Comparison of ENCODE assay signal across 12 cellular contexts in the genomic region with DNA sequence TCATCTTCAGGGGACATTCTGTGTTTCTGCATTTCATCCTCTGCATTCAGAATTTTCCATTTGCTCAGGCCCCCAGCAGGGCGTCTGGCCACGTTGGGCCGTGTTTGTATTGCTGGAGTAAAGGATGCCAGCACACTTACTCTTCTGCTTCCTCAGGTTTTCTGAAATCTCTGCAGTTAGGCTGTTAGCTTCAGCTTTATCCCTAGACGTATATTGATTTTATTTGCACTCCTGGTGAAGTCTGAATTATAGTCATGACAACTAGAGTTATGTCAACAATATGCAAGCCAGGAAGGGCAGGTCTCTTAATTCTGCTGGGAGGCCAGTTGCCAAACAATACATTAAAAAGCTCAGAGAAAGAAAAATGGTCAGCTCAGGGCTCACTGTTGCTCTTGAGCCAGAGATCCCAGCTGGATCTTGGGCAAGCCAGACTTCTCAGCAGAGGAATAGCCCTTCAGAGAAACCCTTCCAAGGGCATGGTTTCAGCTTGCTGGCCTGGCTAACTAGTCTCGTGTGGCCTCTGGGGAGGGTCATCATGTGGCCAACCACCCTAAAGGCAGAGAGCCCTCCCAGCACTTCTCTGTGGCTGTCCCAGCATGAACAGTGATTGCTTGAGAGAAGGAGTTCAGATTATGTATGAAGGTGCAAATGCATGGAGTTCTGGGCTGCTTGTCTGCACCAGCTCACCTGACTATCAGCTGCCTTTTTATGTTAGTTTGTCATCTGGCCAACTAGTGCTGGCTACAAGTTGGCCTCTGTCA.
A peak's percentile ranks its signal among the peaks of the same experiment; 100 is the strongest.
DNase-seq lines count a peak whose midpoint lies in the region; ATAC-seq and TF ChIP-seq lines count a peak whose summit lies in the region.
"Had no signal": no experiment of that assay in that cellular context is flagged by ENCODE, and none has a peak within 500 bp of the region (broad histone marks: within the 10 kb centered on the region; RNA-seq: fewer than 3 reads in every experiment).

No MANE protein-coding gene starts in this region.

- H3K27ac Mint-ChIP-seq in CD14-positive monocyte: no peak overlapping the region
- H3K27ac Mint-ChIP-seq: T-helper 1 cell treated with Interleukin-12 subunit alpha and Interleukin-12 subunit beta and Interleukin-4 antibody, amounts not matched to agents 30 μg/mL and 1 μg/mL, for 36 hours had no signal

- no peak for DNase-seq in Right ventricle myocardium inferior (ENCODE audit: missing footprints)
- no peak for DNase-seq in right atrium auricular region (ENCODE audit: low spot score)
- peak; percentile 43 for DNase-seq in activated CD8-positive, alpha-beta memory T cell treated with anti-CD3 and anti-CD28 coated beads, Interleukin-2, amount 50 U/mL, for 48 hours
- DNase-seq in hepatocyte (ENCODE audit: low spot score): peak; percentile 33
- DNase-seq in CD14-positive monocyte (ENCODE audit: low spot score): no peak
- no peak for DNase-seq in GF-D8 (lab: John Stamatoyannopoulos, UW)
- DNase-seq in glomerular visceral epithelial cell (ENCODE audit: extremely low spot score): no peak
- DNase-seq: activated naive CD8-positive, alpha-beta T cell treated with anti-CD3 and anti-CD28 coated beads for 36 hours; Caco-2; small intestine had no signal

- no peak overlapping the region for H2AFZ ChIP-seq in hepatocyte

- H3K9me2 ChIP-seq in hepatocyte (replicated peaks; ENCODE audit: insufficient read depth): no peaks in the 10 kb centered on the region

- H4K20me1 ChIP-seq in hepatocyte (ENCODE audit: insufficient read depth, poor library complexity, severe bottlenecking): no peaks in the 10 kb centered on the region

- H3K27me3 Mint-ChIP-seq in CD14-positive monocyte (ENCODE audit: low read depth in 3 of 3): peaks cover 0 to 4% (median 0%) of the 10 kb centered on the region in 3 donors
- H3K27me3 Mint-ChIP-seq: activated naive CD8-positive, alpha-beta T cell treated with anti-CD3 and anti-CD28 coated beads for 36 hours had no signal

- H3K9me3 Mint-ChIP-seq in CD14-positive monocyte: no peaks in the 10 kb centered on the region
- H3K9me3 Mint-ChIP-seq: activated naive CD8-positive, alpha-beta T cell treated with anti-CD3 and anti-CD28 coated beads for 36 hours; T-helper 1 cell treated with Interleukin-12 subunit alpha and Interleukin-12 subunit beta and Interleukin-4 antibody, amounts not matched to agents 30 μg/mL and 1 μg/mL, for 36 hours had no signal

- no peak overlapping the region for H3K4me2 ChIP-seq in hepatocyte

- intact Hi-C loops in Right ventricle myocardium inferior (cut with DNase I) (no loop called here), CD14-positive monocyte (cut with micrococcal nuclease) (no loop called here)

- TF ChIP-seq CTCF in right atrium auricular region (IDR thresholded peaks at IDR 0.05) (no peak), hepatocyte (IDR thresholded peaks at IDR 0.05; ENCODE audit: poor library complexity) (no peak), CD14-positive monocyte (IDR thresholded peaks at IDR 0.05) (no peak)

- H3K4me3 ChIP-seq in right atrium auricular region (no peak overlapping the region), hepatocyte (no peak overlapping the region)

- WGBS in hepatocyte (ENCODE audit: low lambda C conversion rate, missing lambda C conversion rate): 46% methylated on average over 5 of the region's 5 CpGs

- no peaks in the 10 kb centered on the region for H3K79me2 ChIP-seq in hepatocyte

- peaks cover 1 to 8% of the 10 kb centered on the region in 2 donors for H3K36me3 Mint-ChIP-seq in CD14-positive monocyte
- H3K36me3 Mint-ChIP-seq: activated naive CD8-positive, alpha-beta T cell treated with anti-CD3 and anti-CD28 coated beads for 36 hours had no signal

- no peaks in the 10 kb centered on the region for H3K4me1 Mint-ChIP-seq in CD14-positive monocyte

- no peaks in the 10 kb centered on the region for H3K27me3 ChIP-seq in right atrium auricular region
- H3K27me3 ChIP-seq in hepatocyte: no peaks in the 10 kb centered on the region

- H3K9me3 ChIP-seq in right atrium auricular region (no peaks in the 10 kb centered on the region), hepatocyte (ENCODE audit: low read depth) (no peaks in the 10 kb centered on the region)
- H3K9me3 ChIP-seq: Caco-2 had no signal

- H3K36me3 ChIP-seq in right atrium auricular region (no peaks in the 10 kb centered on the region), hepatocyte (replicated peaks; ENCODE audit: insufficient read depth, low read depth) (no peaks in the 10 kb centered on the region)

- H3K4me1 ChIP-seq in right atrium auricular region (peaks cover 0 to 19% of the 10 kb centered on the region in 2 donors), hepatocyte (ENCODE audit: insufficient read depth) (no peaks in the 10 kb centered on the region)
- H3K4me1 ChIP-seq: Caco-2 had no signal

- H3K4me3 Mint-ChIP-seq in CD14-positive monocyte: no peak overlapping the region
- H3K4me3 Mint-ChIP-seq: activated naive CD8-positive, alpha-beta T cell treated with anti-CD3 and anti-CD28 coated beads for 36 hours; T-helper 1 cell treated with Interleukin-12 subunit alpha and Interleukin-12 subunit beta and Interleukin-4 antibody, amounts not matched to agents 30 μg/mL and 1 μg/mL, for 36 hours had no signal

- ATAC-seq in Right ventricle myocardium inferior (peak; percentile 62), HG02852 (IDR thresholded peaks at IDR 0.05; ENCODE audit: unreplicated experiment) (no peak)

- H3K27ac ChIP-seq in right atrium auricular region (no peak overlapping the region), hepatocyte (no peak overlapping the region)

Comparison
In these comparisons a context has a peak if more than half of its experiments do, and no peak if none do; other contexts are left out.
1. DNase-seq: peak in activated CD8-positive, alpha-beta memory T cell treated with anti-CD3 and anti-CD28 coated beads, Interleukin-2, amount 50 U/mL, for 48 hours (single experiment) and hepatocyte (single experiment); none in Right ventricle myocardium inferior (single experiment), right atrium auricular region (single experiment), CD14-positive monocyte (single experiment), GF-D8 (single experiment) and glomerular visceral epithelial cell (single experiment).